9 cellular contexts compared by ENCODE assay signal in the genomic region with DNA sequence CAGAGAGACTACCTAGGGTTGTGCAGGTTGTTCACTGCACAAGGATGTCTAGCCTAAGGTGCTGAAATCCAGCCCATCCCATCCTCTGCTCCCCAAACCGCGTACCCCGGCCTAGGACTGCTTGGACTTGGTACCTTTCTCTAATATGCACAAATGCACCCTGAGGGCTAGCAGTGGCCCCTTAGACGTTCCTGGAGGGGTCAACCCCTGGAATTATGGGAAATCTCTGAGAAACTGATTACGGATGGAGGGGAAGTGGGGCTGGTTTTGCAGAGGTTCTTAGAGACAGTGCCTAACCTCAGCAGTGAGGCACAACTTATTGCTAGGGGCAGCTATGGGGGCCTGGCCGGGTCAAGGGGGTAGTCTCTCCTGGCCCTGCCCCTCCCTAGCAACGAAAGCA. TPM values are rescaled to one million over a fixed set of nuclear protein-coding genes. Genes with fewer than 3 reads are reported as not detected.
DNase-seq lines count a peak whose midpoint lies in the region; ATAC-seq, FAIRE-seq and TF ChIP-seq lines count a peak whose summit lies in the region.
"Had no signal": no experiment of that assay in that cellular context is flagged by ENCODE, and none has a peak within 500 bp of the region (broad histone marks: within the 10 kb centered on the region; RNA-seq: fewer than 3 reads in every experiment).

No MANE protein-coding gene starts in this region.

- H3K27me3 Mint-ChIP-seq in MCF 10A (ENCODE audit: insufficient read depth, unreplicated experiment): no peaks in the 10 kb centered on the region
- peaks cover 0 to 7% (median 5%) of the 10 kb centered on the region in 3 donors for H3K27me3 Mint-ChIP-seq in naive B cell

- no peak for TF ChIP-seq CTCF in HepG2 (CRISPR knock-in tag; IDR thresholded peaks at IDR 0.05)
- no peak for TF ChIP-seq CTCF in right lobe of liver (IDR thresholded peaks at IDR 0.05)
- TF ChIP-seq CTCF in MCF 10A (IDR thresholded peaks at IDR 0.05; ENCODE audit: unreplicated experiment): no peak
- TF ChIP-seq CTCF in vagina (IDR thresholded peaks at IDR 0.05): no peak

- H3K27ac ChIP-seq in HepG2 (ENCODE audit: extremely low read length, insufficient read depth, low read length) (no peak overlapping the region), right lobe of liver (peak overlapping the region in 1 of 3 donors; percentile 43), vagina (peak overlapping the region; percentile 93)

- H3K4me1 Mint-ChIP-seq in MCF 10A (ENCODE audit: insufficient read depth, unreplicated experiment) (peaks cover 43% of the 10 kb centered on the region), naive B cell (peaks cover 39 to 54% (median 47%) of the 10 kb centered on the region in 3 donors)

- H3K9me3 ChIP-seq in HepG2 (ENCODE audit: low read length) (no peaks in the 10 kb centered on the region), right lobe of liver (no peaks in the 10 kb centered on the region), vagina (no peaks in the 10 kb centered on the region)

- H3K36me3 ChIP-seq in HepG2 (replicated peaks in 1 of 2; ENCODE audit: control insufficient read depth in 1 of 2, insufficient read depth in 2 of 2, low read length in 2 of 2): no peaks in the 10 kb centered on the region; a peak in 1 of 5 replicates
- H3K36me3 ChIP-seq in right lobe of liver: no peaks in the 10 kb centered on the region
- H3K36me3 ChIP-seq in vagina: no peaks in the 10 kb centered on the region

- in situ Hi-C loops in HepG2 (cut with HindIII; ENCODE audit: extremely low pct_ligation_motif_present, low pct_unique_long_range_greater_than_20kb): no loop called here

- no peaks in the 10 kb centered on the region for H3K9me3 Mint-ChIP-seq in MCF 10A (ENCODE audit: unreplicated experiment)
- no peaks in the 10 kb centered on the region for H3K9me3 Mint-ChIP-seq in naive B cell

- H3K79me2 ChIP-seq in HepG2 (ENCODE audit: insufficient read depth, low read length): peaks cover 11% of the 10 kb centered on the region

- H3K27me3 ChIP-seq in HepG2 (ENCODE audit: control insufficient read depth in 1 of 2, insufficient read depth in 2 of 2, low read length in 2 of 2): peaks cover 0 to 2% of the 10 kb centered on the region in 2 experiments; a peak in 1 of 5 replicates
- no peaks in the 10 kb centered on the region for H3K27me3 ChIP-seq in right lobe of liver
- H3K27me3 ChIP-seq in vagina: no peaks in the 10 kb centered on the region

- H3K4me1 ChIP-seq in HepG2 (ENCODE audit: insufficient read depth, low read length): peaks cover 65% of the 10 kb centered on the region
- H3K4me1 ChIP-seq in right lobe of liver: peaks cover 0 to 21% (median 9%) of the 10 kb centered on the region in 4 donors
- H3K4me1 ChIP-seq in vagina: peaks cover 80% of the 10 kb centered on the region

- FAIRE-seq in HepG2 (lab: Jason Lieb, UNC): no peak

- H4K20me1 ChIP-seq in HepG2 (ENCODE audit: insufficient read depth, low read length): no peaks in the 10 kb centered on the region

- H3K4me3 ChIP-seq in HepG2 (replicated peaks in 1 of 3; ENCODE audit: insufficient read depth in 1 of 3, low read depth in 2 of 3, low read length in 3 of 3): no peak overlapping the region
- H3K4me3 ChIP-seq in right lobe of liver: no peak overlapping the region
- H3K4me3 ChIP-seq in vagina: peak overlapping the region; percentile 13 to 26

- WGBS in HepG2 (ENCODE audit: low lambda C conversion rate): 53% methylated on average over 5 of the region's 7 CpGs
- WGBS in right lobe of liver (ENCODE audit: insufficient coverage, low coverage, low lambda C conversion rate, missing lambda C conversion rate): 60% methylated on average over 5 of the region's 7 CpGs

- H3K4me2 ChIP-seq in HepG2 (ENCODE audit: low read depth, low read length): peak overlapping the region; percentile 73

- H2AFZ ChIP-seq in HepG2 (ENCODE audit: low read length): no peak overlapping the region

- no peak for DNase-seq in HepG2 (ENCODE audit: low spot score)
- DNase-seq in right lobe of liver: no peak
- DNase-seq in MCF 10A (ENCODE audit: unreplicated experiment): no peak
- DNase-seq in naive B cell: no peak
- DNase-seq in vagina (ENCODE audit: extremely low spot score in 2 of 2): no peak
- DNase-seq in globus pallidus (ENCODE audit: low spot score): no peak
- DNase-seq in NOMO-1 (lab: John Stamatoyannopoulos, UW; ENCODE audit: unreplicated experiment in 2 of 2): no peak

- BruUV-seq in HepG2 (replicated peaks; lab: Mats Ljungman, UMichigan) (no TSS peak), MCF 10A (replicated peaks; lab: Mats Ljungman, UMichigan) (no TSS peak)

- H3K36me3 Mint-ChIP-seq in MCF 10A (ENCODE audit: insufficient read depth, unreplicated experiment) (peaks cover under 1% of the 10 kb centered on the region), naive B cell (no peaks in the 10 kb centered on the region)

- intact Hi-C loops in HepG2 (cut with micrococcal nuclease; ENCODE audit: unreplicated experiment): no loop called here
- intact Hi-C loops in right lobe of liver (cut with DNase I): no loop called here
- intact Hi-C loops in MCF 10A (cut with micrococcal nuclease): loop anchor here (5.0 kb wide), 1 partner anchor 254 kb away; the partner anchor contains the start of gene RELA
- intact Hi-C loops in vagina (cut with DNase I): loop anchor here (5.0 kb wide), 1 partner anchor 34 kb away; no protein-coding TSS in a partner anchor

- H3K9ac ChIP-seq in HepG2 (ENCODE audit: insufficient read depth, low read depth, low read length): no peak overlapping the region; the same call in 1 of the 2 replicates

- TF ChIP-seq EP300 in HepG2 (IDR thresholded peaks at IDR 0.05; ENCODE audit: low read depth in 2 of 2, low read length in 2 of 2) (no peak), HepG2 (CRISPR knock-in tag; IDR thresholded peaks at IDR 0.05; ENCODE audit: borderline replicate concordance) (no peak)

- POLR2A ChIA-PET in HepG2 (lab: Yijun Ruan, JAX): interaction anchor here (1.4 to 5.0 kb wide), 5 partner anchors 13 to 57 kb away, joined by 5 to 59 read pairs (median 12); partner anchors contain the start of genes CCDC85B, FIBP, FOSL1 and MUS81
- POLR2A ChIA-PET in MCF 10A (lab: Yijun Ruan, JAX): interaction anchor here (0.5 to 8.0 kb wide), 14 partner anchors 10 to 301 kb away, joined by 3 to 122 read pairs (median 5); partner anchors contain the start of genes BANF1, CCDC85B, CFL1 and EIF1AD

- no peak for TF ChIP-seq POLR2A in HepG2 (IDR thresholded peaks at IDR 0.05; ENCODE audit: insufficient read depth in 1 of 2, low read depth in 2 of 2, low read length in 2 of 2)
- no peak for TF ChIP-seq POLR2A in right lobe of liver (IDR thresholded peaks at IDR 0.05)
- no peak for TF ChIP-seq POLR2A in vagina (IDR thresholded peaks at IDR 0.05)

- ATAC-seq in HepG2 (no peak), right lobe of liver (no peak), naive B cell (ENCODE audit: low read depth in 2 of 2) (no peak), HG02884 (IDR thresholded peaks at IDR 0.05; ENCODE audit: unreplicated experiment) (no peak)
- ATAC-seq: activated CD4-positive, CD25-positive, alpha-beta regulatory T cell treated with anti-CD3 and anti-CD28 coated beads, Interleukin-2, amount 50 U/mL, for 24 hours had no signal

- H3K4me3 Mint-ChIP-seq in MCF 10A (ENCODE audit: unreplicated experiment) (peak overlapping the region; percentile 89), naive B cell (peak overlapping the region; percentile 43 to 95 (median 86))

- H3K27ac Mint-ChIP-seq in MCF 10A (ENCODE audit: low read depth, unreplicated experiment): peak overlapping the region; percentile 86
- peak overlapping the region in 3 of 6 donors; percentile 66 to 88 (median 80) for H3K27ac Mint-ChIP-seq in naive B cell

- TF ChIP-seq RAD21 in HepG2 (CRISPR knock-in tag; IDR thresholded peaks at IDR 0.05): no peak

- CTCF ChIA-PET in HepG2 (lab: Yijun Ruan, JAX; ENCODE audit: low intra/inter-chr PET ratio, low total read pairs): no interaction called here
- CTCF ChIA-PET in MCF 10A (lab: Yijun Ruan, JAX): interaction anchor here (0.7 to 2.4 kb wide), 5 partner anchors 25 to 56 kb away, joined by 3 to 15 read pairs (median 11); partner anchors contain the start of genes CCDC85B, FIBP and MUS81

RNA-seq across cellular contexts. Expression of gene C11orf68, which starts 2.5 kb away (rescaled TPM):
- total RNA-seq in HepG2 (2016; rRNA removed; fragmentation: Illumina TruSeq; extraction: Trizol) (8.4 and 10.0 TPM in 2 replicates), right lobe of liver (10 to 100 TPM in 4 of 6 experiments, 1 to 10 TPM in 2; 6.5 to 14.0 (median 12.4) TPM), MCF 10A (2022) (48.0 and 49.4 TPM in 2 replicates), vagina (21.1 TPM)
- total RNA-seq in HepG2 (2016; cell fraction: cytosol; rRNA removed; fragmentation: Illumina TruSeq; extraction: Trizol; ENCODE audit: low read depth): 3.6 and 3.9 TPM in 2 replicates
- 7.4 and 8.6 TPM in 2 replicates for total RNA-seq in HepG2 (2016; cell fraction: insoluble cytoplasmic fraction; rRNA removed; fragmentation: Illumina TruSeq; extraction: Trizol)
- 8.6 and 9.6 TPM in 2 replicates for total RNA-seq in HepG2 (2016; cell fraction: membrane; rRNA removed; fragmentation: Illumina TruSeq; extraction: Trizol)
- 7.0 and 7.1 TPM in 2 replicates for total RNA-seq in HepG2 (2016; cell fraction: nucleus; rRNA removed; fragmentation: Illumina TruSeq; extraction: Trizol)
- polyA plus RNA-seq in HepG2 (2011; rRNA removed) (28.3 and 37.2 TPM in 2 replicates), naive B cell (ENCODE audit: low read depth in 6 of 6) (10 to 100 TPM; 48.5 to 79.3 (median 68.4) TPM)
- polyA plus RNA-seq in HepG2 (2011; cell fraction: cytosol; rRNA removed): 23.1 and 32.1 TPM in 2 replicates
- 31.1 and 33.6 TPM in 2 replicates for polyA plus RNA-seq in HepG2 (2011; cell fraction: nucleus; rRNA removed)
- 19.7 and 19.8 TPM in 2 replicates for polyA plus RNA-seq in HepG2 (2012)
- 6.4 and 6.8 TPM in 2 replicates for polyA plus RNA-seq in HepG2 (2016; cell fraction: cytosol; fragmentation: Illumina TruSeq; extraction: Trizol; ENCODE audit: low read depth)
- 21.1 and 22.6 TPM in 2 replicates for polyA plus RNA-seq in HepG2 (2016; cell fraction: insoluble cytoplasmic fraction; fragmentation: Illumina TruSeq; extraction: Trizol; ENCODE audit: low read depth)
- polyA plus RNA-seq in HepG2 (2016; cell fraction: membrane; fragmentation: Illumina TruSeq; extraction: Trizol; ENCODE audit: low read depth): 11.3 and 12.7 TPM in 2 replicates
- 15.2 and 18.0 TPM in 2 replicates for polyA plus RNA-seq in HepG2 (2016; cell fraction: nucleus; fragmentation: Illumina TruSeq; extraction: Trizol; ENCODE audit: insufficient read depth, low read depth)
- polyA minus RNA-seq in HepG2 (2011; rRNA and poly(A)+ RNA removed; ENCODE audit: low replicate concordance): 31.8 and 49.3 TPM in 2 replicates
- polyA minus RNA-seq in HepG2 (2011; cell fraction: cytosol; rRNA and poly(A)+ RNA removed): 21.2 and 24.3 TPM in 2 replicates
- polyA minus RNA-seq in HepG2 (2011; cell fraction: nucleus; rRNA and poly(A)+ RNA removed): 14.2 and 14.8 TPM in 2 replicates

RNA-seq across cellular contexts. Expression of gene DRAP1, which starts 2.8 kb away (rescaled TPM):
- 31.5 and 52.3 TPM in 2 replicates for total RNA-seq in HepG2 (2016; rRNA removed; fragmentation: Illumina TruSeq; extraction: Trizol)
- total RNA-seq in HepG2 (2016; cell fraction: cytosol; rRNA removed; fragmentation: Illumina TruSeq; extraction: Trizol; ENCODE audit: low read depth): 32.1 and 35.5 TPM in 2 replicates
- 29.7 and 54.9 TPM in 2 replicates for total RNA-seq in HepG2 (2016; cell fraction: insoluble cytoplasmic fraction; rRNA removed; fragmentation: Illumina TruSeq; extraction: Trizol)
- 34.4 and 36.2 TPM in 2 replicates for total RNA-seq in HepG2 (2016; cell fraction: membrane; rRNA removed; fragmentation: Illumina TruSeq; extraction: Trizol)
- total RNA-seq in HepG2 (2016; cell fraction: nucleus; rRNA removed; fragmentation: Illumina TruSeq; extraction: Trizol): 27.2 and 28.4 TPM in 2 replicates
- polyA plus RNA-seq in HepG2 (2011; rRNA removed): 44.6 and 46.8 TPM in 2 replicates
- polyA plus RNA-seq in HepG2 (2011; cell fraction: cytosol; rRNA removed): 49.1 and 57.2 TPM in 2 replicates
- polyA plus RNA-seq in HepG2 (2011; cell fraction: nucleus; rRNA removed): 60.0 and 61.5 TPM in 2 replicates
- 65.4 and 72.6 TPM in 2 replicates for polyA plus RNA-seq in HepG2 (2012)
- polyA plus RNA-seq in HepG2 (2016; cell fraction: cytosol; fragmentation: Illumina TruSeq; extraction: Trizol; ENCODE audit: low read depth): 41.4 and 45.7 TPM in 2 replicates
- polyA plus RNA-seq in HepG2 (2016; cell fraction: insoluble cytoplasmic fraction; fragmentation: Illumina TruSeq; extraction: Trizol; ENCODE audit: low read depth): 38.9 and 53.1 TPM in 2 replicates
- 47.1 TPM in 2 replicates for polyA plus RNA-seq in HepG2 (2016; cell fraction: membrane; fragmentation: Illumina TruSeq; extraction: Trizol; ENCODE audit: low read depth)
- 78.1 and 86.0 TPM in 2 replicates for polyA plus RNA-seq in HepG2 (2016; cell fraction: nucleus; fragmentation: Illumina TruSeq; extraction: Trizol; ENCODE audit: insufficient read depth, low read depth)
- polyA minus RNA-seq in HepG2 (2011; rRNA and poly(A)+ RNA removed; ENCODE audit: low replicate concordance): 10.1 and 14.3 TPM in 2 replicates
- polyA minus RNA-seq in HepG2 (2011; cell fraction: cytosol; rRNA and poly(A)+ RNA removed): 12.9 and 15.7 TPM in 2 replicates
- 3.5 and 6.6 TPM in 2 replicates for polyA minus RNA-seq in HepG2 (2011; cell fraction: nucleus; rRNA and poly(A)+ RNA removed)
- total RNA-seq in right lobe of liver: 10 to 100 TPM; 21.8 to 50.8 (median 32.6) TPM
- 162 and 167 TPM in 2 replicates for total RNA-seq in MCF 10A (2022)
- polyA plus RNA-seq in naive B cell (ENCODE audit: low read depth in 6 of 6): 10 to 100 TPM; 57.3 to 89.8 (median 71.1) TPM
- total RNA-seq in vagina: 59.2 TPM

RNA-seq across cellular contexts. Expression of gene FOSL1, which starts 16.2 kb away (rescaled TPM):
- total RNA-seq in HepG2 (2016; rRNA removed; fragmentation: Illumina TruSeq; extraction: Trizol) (3.1 and 4.0 TPM in 2 replicates), right lobe of liver (1 to 10 TPM in 1 of 6 experiments, under 1 TPM in 3, not detected in 2; 0.35 to 1.2 (median 0.89) TPM), MCF 10A (2022) (95.3 and 124 TPM in 2 replicates), vagina (20.9 TPM)
- 1.9 and 2.0 TPM in 2 replicates for total RNA-seq in HepG2 (2016; cell fraction: cytosol; rRNA removed; fragmentation: Illumina TruSeq; extraction: Trizol; ENCODE audit: low read depth)
- total RNA-seq in HepG2 (2016; cell fraction: insoluble cytoplasmic fraction; rRNA removed; fragmentation: Illumina TruSeq; extraction: Trizol): 3.1 and 3.9 TPM in 2 replicates
- total RNA-seq in HepG2 (2016; cell fraction: membrane; rRNA removed; fragmentation: Illumina TruSeq; extraction: Trizol): 3.6 and 3.8 TPM in 2 replicates
- total RNA-seq in HepG2 (2016; cell fraction: nucleus; rRNA removed; fragmentation: Illumina TruSeq; extraction: Trizol): 2.9 and 3.0 TPM in 2 replicates
- polyA plus RNA-seq in HepG2 (2011; rRNA removed) (2.8 and 4.1 TPM in 2 replicates), naive B cell (ENCODE audit: low read depth in 6 of 6) (under 1 TPM in 3 of 6 donors, not detected in 3; 0.25 to 0.34 (median 0.27) TPM)
- polyA plus RNA-seq in HepG2 (2011; cell fraction: cytosol; rRNA removed): 1.2 and 1.3 TPM in 2 replicates
- polyA plus RNA-seq in HepG2 (2011; cell fraction: nucleus; rRNA removed): 5.4 and 6.6 TPM in 2 replicates
- polyA plus RNA-seq in HepG2 (2012): 3.6 and 8.7 TPM in 2 replicates
- 3.2 and 3.7 TPM in 2 replicates for polyA plus RNA-seq in HepG2 (2016; cell fraction: cytosol; fragmentation: Illumina TruSeq; extraction: Trizol; ENCODE audit: low read depth)
- 10.6 and 14.5 TPM in 2 replicates for polyA plus RNA-seq in HepG2 (2016; cell fraction: insoluble cytoplasmic fraction; fragmentation: Illumina TruSeq; extraction: Trizol; ENCODE audit: low read depth)
- 7.3 and 8.5 TPM in 2 replicates for polyA plus RNA-seq in HepG2 (2016; cell fraction: membrane; fragmentation: Illumina TruSeq; extraction: Trizol; ENCODE audit: low read depth)
- polyA plus RNA-seq in HepG2 (2016; cell fraction: nucleus; fragmentation: Illumina TruSeq; extraction: Trizol; ENCODE audit: insufficient read depth, low read depth): 9.9 and 15.5 TPM in 2 replicates
- 3.5 and 6.1 TPM in 2 replicates for polyA minus RNA-seq in HepG2 (2011; rRNA and poly(A)+ RNA removed; ENCODE audit: low replicate concordance)
- 1.2 and 1.6 TPM in 2 replicates for polyA minus RNA-seq in HepG2 (2011; cell fraction: cytosol; rRNA and poly(A)+ RNA removed)
- polyA minus RNA-seq in HepG2 (2011; cell fraction: nucleus; rRNA and poly(A)+ RNA removed): 3.0 and 3.9 TPM in 2 replicates

RNA-seq across cellular contexts. Expression of gene CCDC85B, which starts 25.9 kb away (rescaled TPM):
- total RNA-seq in HepG2 (2016; rRNA removed; fragmentation: Illumina TruSeq; extraction: Trizol): 15.7 and 19.5 TPM in 2 replicates
- 22.9 and 27.3 TPM in 2 replicates for total RNA-seq in HepG2 (2016; cell fraction: cytosol; rRNA removed; fragmentation: Illumina TruSeq; extraction: Trizol; ENCODE audit: low read depth)
- total RNA-seq in HepG2 (2016; cell fraction: insoluble cytoplasmic fraction; rRNA removed; fragmentation: Illumina TruSeq; extraction: Trizol): 14.5 and 18.4 TPM in 2 replicates
- 26.1 and 34.5 TPM in 2 replicates for total RNA-seq in HepG2 (2016; cell fraction: membrane; rRNA removed; fragmentation: Illumina TruSeq; extraction: Trizol)
- 7.5 and 8.0 TPM in 2 replicates for total RNA-seq in HepG2 (2016; cell fraction: nucleus; rRNA removed; fragmentation: Illumina TruSeq; extraction: Trizol)
- 8.2 and 11.4 TPM in 2 replicates for polyA plus RNA-seq in HepG2 (2011; rRNA removed)
- polyA plus RNA-seq in HepG2 (2011; cell fraction: cytosol; rRNA removed): 17.2 and 32.9 TPM in 2 replicates
- 8.9 and 11.3 TPM in 2 replicates for polyA plus RNA-seq in HepG2 (2011; cell fraction: nucleus; rRNA removed)
- polyA plus RNA-seq in HepG2 (2012): 12.6 and 14.2 TPM in 2 replicates
- 40.1 and 40.5 TPM in 2 replicates for polyA plus RNA-seq in HepG2 (2016; cell fraction: cytosol; fragmentation: Illumina TruSeq; extraction: Trizol; ENCODE audit: low read depth)
- 21.1 and 23.0 TPM in 2 replicates for polyA plus RNA-seq in HepG2 (2016; cell fraction: insoluble cytoplasmic fraction; fragmentation: Illumina TruSeq; extraction: Trizol; ENCODE audit: low read depth)
- 35.5 and 37.3 TPM in 2 replicates for polyA plus RNA-seq in HepG2 (2016; cell fraction: membrane; fragmentation: Illumina TruSeq; extraction: Trizol; ENCODE audit: low read depth)
- 15.1 and 21.9 TPM in 2 replicates for polyA plus RNA-seq in HepG2 (2016; cell fraction: nucleus; fragmentation: Illumina TruSeq; extraction: Trizol; ENCODE audit: insufficient read depth, low read depth)
- polyA minus RNA-seq in HepG2 (2011; rRNA and poly(A)+ RNA removed; ENCODE audit: low replicate concordance): 5.6 and 5.8 TPM in 2 replicates
- 8.2 and 10.7 TPM in 2 replicates for polyA minus RNA-seq in HepG2 (2011; cell fraction: cytosol; rRNA and poly(A)+ RNA removed)
- 1.9 and 4.5 TPM in 2 replicates for polyA minus RNA-seq in HepG2 (2011; cell fraction: nucleus; rRNA and poly(A)+ RNA removed)
- total RNA-seq in right lobe of liver: 10 to 100 TPM in 2 of 6 experiments, 1 to 10 TPM in 4; 4.9 to 19.2 (median 6.6) TPM
- total RNA-seq in MCF 10A (2022): 16.4 and 20.8 TPM in 2 replicates
- polyA plus RNA-seq in naive B cell (ENCODE audit: low read depth in 6 of 6): 10 to 100 TPM; 22.4 to 62.8 (median 45.3) TPM
- 76.4 TPM for total RNA-seq in vagina

RNA-seq across cellular contexts. Expression of gene FIBP, which starts 28.1 kb away (rescaled TPM):
- total RNA-seq in HepG2 (2016; rRNA removed; fragmentation: Illumina TruSeq; extraction: Trizol) (62.1 and 66.0 TPM in 2 replicates), right lobe of liver (10 to 100 TPM; 19.4 to 66.1 (median 23.3) TPM), MCF 10A (2022) (79.8 and 80.8 TPM in 2 replicates), vagina (78.6 TPM)
- 107 and 121 TPM in 2 replicates for total RNA-seq in HepG2 (2016; cell fraction: cytosol; rRNA removed; fragmentation: Illumina TruSeq; extraction: Trizol; ENCODE audit: low read depth)
- 58.2 and 62.9 TPM in 2 replicates for total RNA-seq in HepG2 (2016; cell fraction: insoluble cytoplasmic fraction; rRNA removed; fragmentation: Illumina TruSeq; extraction: Trizol)
- total RNA-seq in HepG2 (2016; cell fraction: membrane; rRNA removed; fragmentation: Illumina TruSeq; extraction: Trizol): 102 and 112 TPM in 2 replicates
- 30.9 and 31.6 TPM in 2 replicates for total RNA-seq in HepG2 (2016; cell fraction: nucleus; rRNA removed; fragmentation: Illumina TruSeq; extraction: Trizol)
- polyA plus RNA-seq in HepG2 (2011; rRNA removed) (42.9 and 55.3 TPM in 2 replicates), naive B cell (ENCODE audit: low read depth in 6 of 6) (100 to 1,000 TPM in 4 of 6 donors, 10 to 100 TPM in 2; 91.2 to 191 (median 107) TPM)
- 42.7 and 69.1 TPM in 2 replicates for polyA plus RNA-seq in HepG2 (2011; cell fraction: cytosol; rRNA removed)
- 93.3 and 102 TPM in 2 replicates for polyA plus RNA-seq in HepG2 (2011; cell fraction: nucleus; rRNA removed)
- 30.4 and 30.7 TPM in 2 replicates for polyA plus RNA-seq in HepG2 (2012)
- polyA plus RNA-seq in HepG2 (2016; cell fraction: cytosol; fragmentation: Illumina TruSeq; extraction: Trizol; ENCODE audit: low read depth): 106 and 128 TPM in 2 replicates
- polyA plus RNA-seq in HepG2 (2016; cell fraction: insoluble cytoplasmic fraction; fragmentation: Illumina TruSeq; extraction: Trizol; ENCODE audit: low read depth): 57.7 and 68.5 TPM in 2 replicates
- polyA plus RNA-seq in HepG2 (2016; cell fraction: membrane; fragmentation: Illumina TruSeq; extraction: Trizol; ENCODE audit: low read depth): 104 and 109 TPM in 2 replicates
- polyA plus RNA-seq in HepG2 (2016; cell fraction: nucleus; fragmentation: Illumina TruSeq; extraction: Trizol; ENCODE audit: insufficient read depth, low read depth): 53.2 and 59.2 TPM in 2 replicates
- polyA minus RNA-seq in HepG2 (2011; rRNA and poly(A)+ RNA removed; ENCODE audit: low replicate concordance): 100 and 198 TPM in 2 replicates
- polyA minus RNA-seq in HepG2 (2011; cell fraction: cytosol; rRNA and poly(A)+ RNA removed): 30.7 and 31.3 TPM in 2 replicates
- 25.2 and 39.5 TPM in 2 replicates for polyA minus RNA-seq in HepG2 (2011; cell fraction: nucleus; rRNA and poly(A)+ RNA removed)

Comparison
In these comparisons a context has a peak if more than half of its experiments do, and no peak if none do; other contexts are left out.
1. H3K4me3 ChIP-seq: peak in vagina (2 of 2); none in HepG2 (0 of 3) and right lobe of liver (0 of 3).
2. intact Hi-C loops: an anchor here in MCF 10A (5.0 kb wide) and vagina (5.0 kb wide); none called in HepG2 and right lobe of liver.